ENCODE assay signal across 8 cellular contexts in the genomic region with DNA sequence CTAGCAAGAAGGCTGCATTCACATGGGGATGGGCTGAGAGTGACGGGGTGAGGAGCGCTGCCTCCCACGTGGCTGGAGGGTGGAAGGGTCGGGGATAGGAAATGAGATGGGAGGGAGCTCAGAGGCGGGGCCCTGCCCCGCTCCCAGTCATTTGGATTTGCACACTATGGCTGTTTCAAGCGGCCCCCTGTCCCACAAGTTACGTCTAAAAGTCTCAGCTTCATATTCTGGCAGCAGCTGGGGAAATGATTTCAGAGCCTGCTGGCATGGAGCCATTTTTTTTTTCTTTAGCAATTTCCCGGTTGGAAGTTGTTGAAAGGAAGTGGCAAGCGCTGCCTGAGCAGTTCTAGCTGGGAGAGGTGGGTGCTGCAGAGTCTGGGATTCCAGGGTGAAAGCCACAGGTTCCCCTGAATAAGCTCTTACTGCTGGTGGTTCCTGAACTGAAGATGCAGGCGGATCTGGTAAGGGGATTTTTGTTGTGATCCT.
DNase-seq lines count a peak whose midpoint lies in the region; TF ChIP-seq lines count a peak whose summit lies in the region.

No MANE protein-coding gene starts in this region.

- no peaks in the 10 kb centered on the region for H3K9me3 ChIP-seq in AG04450 (ENCODE audit: control insufficient read depth, insufficient read depth, low read length)
- H3K9me3 ChIP-seq in duodenal mucosa (ENCODE audit: control insufficient read depth in 1 of 2, low read length in 2 of 2) = no peaks in the 10 kb centered on the region
- H3K9me3 ChIP-seq in WERI-Rb-1 (ENCODE audit: severe bottlenecking) = no peaks in the 10 kb centered on the region
- no peaks in the 10 kb centered on the region for H3K9me3 ChIP-seq in trophoblast cell (ENCODE audit: insufficient read depth, low read depth, low read length)

- no peaks in the 10 kb centered on the region for H3K79me1 ChIP-seq in trophoblast cell (ENCODE audit: low read length)

- no peak overlapping the region for H2BK5ac ChIP-seq in trophoblast cell (ENCODE audit: low read depth, low read length, poor library complexity)

- no peak overlapping the region for H2BK120ac ChIP-seq in trophoblast cell (ENCODE audit: insufficient read depth, low read length, poor library complexity)

- H3K4ac ChIP-seq in trophoblast cell (ENCODE audit: low read depth, low read length) = no peak overlapping the region

- POLR2A ChIA-PET in AG04450 (lab: Yijun Ruan, JAX) = interaction anchor here (0.6 to 1.5 kb wide), 9 partner anchors 8 to 113 kb away, joined by 3 to 14 read pairs (median 4); no protein-coding TSS in a partner anchor

- no CpG with 5 or more reads among the region's 11 CpGs for WGBS in trophoblast cell (ENCODE audit: extremely low coverage, insufficient coverage, insufficient read length)

- H2AK5ac ChIP-seq in trophoblast cell (ENCODE audit: low read length) = no peak overlapping the region

- H4K12ac ChIP-seq in trophoblast cell (ENCODE audit: low read depth, low read length) = no peak overlapping the region

- H3K9ac ChIP-seq in duodenal mucosa (ENCODE audit: low read depth in 1 of 2, low read length in 2 of 2) = peak overlapping the region; percentile 12 to 57
- no peak overlapping the region for H3K9ac ChIP-seq in trophoblast cell (ENCODE audit: low read length)

- no peak overlapping the region for H3K4me2 ChIP-seq in trophoblast cell (ENCODE audit: low read length)

- peak; percentile 75 for DNase-seq in AG04450 (ENCODE audit: low read depth, low spot score)
- peak; percentile 68 for DNase-seq in NCI-H1694 treated with DMSO at 0.1 percent for 48 hours (lab: John Stamatoyannopoulos, UW)
- DNase-seq in myocyte (ENCODE audit: low read depth) = peak; percentile 81
- no peak for DNase-seq in WERI-Rb-1
- no peak for DNase-seq in trophoblast cell
- DNase-seq in NCI-H82 (lab: John Stamatoyannopoulos, UW) = no peak
- DNase-seq in ecto neural progenitor cell (ENCODE audit: low spot score) = no peak

- no peak overlapping the region for H3K23ac ChIP-seq in trophoblast cell (ENCODE audit: low read length)

- no peak overlapping the region for H4K8ac ChIP-seq in trophoblast cell (ENCODE audit: low read depth, low read length)

- H3K36me3 ChIP-seq in duodenal mucosa (ENCODE audit: control insufficient read depth in 1 of 2, insufficient read depth in 2 of 2, low read length in 2 of 2) (peaks cover 0 to 4% of the 10 kb centered on the region in 2 donors), WERI-Rb-1 (peaks cover 11% of the 10 kb centered on the region), trophoblast cell (ENCODE audit: control insufficient read depth in 1 of 2, insufficient read depth in 2 of 2, low read length in 2 of 2) (peaks cover 2 to 5% of the 10 kb centered on the region in 2 experiments)

- H3K4me3 ChIP-seq in AG04450 (ENCODE audit: low read depth, low read length) (peak overlapping the region; percentile 53), duodenal mucosa (ENCODE audit: low read depth in 1 of 2, low read length in 2 of 2) (peak overlapping the region; percentile 29 to 51), WERI-Rb-1 (ENCODE audit: low read depth, low read length) (no peak overlapping the region), trophoblast cell (ENCODE audit: low read depth, low read length) (no peak overlapping the region)

- H4K91ac ChIP-seq in trophoblast cell (ENCODE audit: low read depth, low read length) = no peak overlapping the region

- H2AFZ ChIP-seq in trophoblast cell (ENCODE audit: insufficient read depth, low read length, poor library complexity) = no peak overlapping the region

- no peaks in the 10 kb centered on the region for H3K79me2 ChIP-seq in trophoblast cell (ENCODE audit: control insufficient read depth, insufficient read depth, low read length, poor library complexity)

- peak overlapping the region; percentile 84 for H3K27ac ChIP-seq in AG04450 (ENCODE audit: low read depth, low read length)
- peak overlapping the region; percentile 59 for H3K27ac ChIP-seq in duodenal mucosa (ENCODE audit: low read depth, low read length)
- no peak overlapping the region for H3K27ac ChIP-seq in WERI-Rb-1
- H3K27ac ChIP-seq in trophoblast cell (ENCODE audit: low read depth, low read length) = no peak overlapping the region

- peaks cover 32% of the 10 kb centered on the region in 2 donors for H3K4me1 ChIP-seq in duodenal mucosa (ENCODE audit: control insufficient read depth in 1 of 2, insufficient read depth in 2 of 2, low read length in 2 of 2)
- H3K4me1 ChIP-seq in trophoblast cell (ENCODE audit: control insufficient read depth in 1 of 2, insufficient read depth in 2 of 2, low read length in 2 of 2) = peaks cover 0 to 2% of the 10 kb centered on the region in 2 experiments

- H3K27me3 ChIP-seq in AG04450 (ENCODE audit: control insufficient read depth, insufficient read depth, low read length) (no peaks in the 10 kb centered on the region), duodenal mucosa (ENCODE audit: control insufficient read depth in 1 of 2, insufficient read depth in 2 of 2, low read length in 2 of 2) (no peaks in the 10 kb centered on the region), WERI-Rb-1 (ENCODE audit: insufficient read depth, low read depth, severe bottlenecking) (no peaks in the 10 kb centered on the region), trophoblast cell (ENCODE audit: insufficient read depth, low read length) (no peaks in the 10 kb centered on the region)

- no peak overlapping the region for H3K18ac ChIP-seq in trophoblast cell (ENCODE audit: low read length)

- no peak overlapping the region for H2BK12ac ChIP-seq in trophoblast cell (ENCODE audit: low read length)

- CTCF ChIA-PET in AG04450 (lab: Charles Lee) = interaction anchor here (0.7 to 2.8 kb wide), 9 partner anchors 13 to 324 kb away, joined by 3 to 14 read pairs (median 4); no protein-coding TSS in a partner anchor

- TF ChIP-seq CTCF in AG04450 (IDR thresholded peaks at IDR 0.05; ENCODE audit: low read depth, low read length) (no peak), WERI-Rb-1 (IDR thresholded peaks at IDR 0.05; ENCODE audit: low read depth, low read length) (no peak)

- H3K14ac ChIP-seq in trophoblast cell (ENCODE audit: low read length) = no peak overlapping the region

Comparison
In these comparisons a context has a peak if more than half of its experiments do, and no peak if none do; other contexts are left out.
1. DNase-seq: peak in AG04450 (single experiment), NCI-H1694 treated with DMSO at 0.1 percent for 48 hours (single experiment) and myocyte (single experiment); none in WERI-Rb-1 (single experiment), trophoblast cell (0 of 2), NCI-H82 (single experiment) and ecto neural progenitor cell (single experiment).
2. H3K27ac ChIP-seq: peak in AG04450 (single experiment) and duodenal mucosa (single experiment); none in WERI-Rb-1 (single experiment) and trophoblast cell (single experiment).
3. H3K4me3 ChIP-seq: peak in AG04450 (single experiment) and duodenal mucosa (2 of 2); none in WERI-Rb-1 (single experiment) and trophoblast cell (single experiment).